Comparison of ENCODE assay signal across 11 cellular contexts in genomic region chr17:45043268-45043681, GRCh38. TPM values are rescaled to one million over a fixed set of nuclear protein-coding genes. Genes with fewer than 3 reads are reported as not detected.
A peak's percentile ranks its signal among the peaks of the same experiment; 100 is the strongest.
DNase-seq lines count a peak whose midpoint lies in the region; ATAC-seq, FAIRE-seq and TF ChIP-seq lines count a peak whose summit lies in the region.
"Had no signal": no experiment of that assay in that cellular context is flagged by ENCODE, and none has a peak within 500 bp of the region (broad histone marks: within the 10 kb centered on the region; RNA-seq: fewer than 3 reads in every experiment).

No MANE protein-coding gene starts in this region.

- no peaks in the 10 kb centered on the region for H4K20me1 ChIP-seq in GM12878 (ENCODE audit: control insufficient read depth, insufficient read depth)

- no peak overlapping the region for H2BK15ac ChIP-seq in neuronal stem cell (ENCODE audit: low read length)

- H3K14ac ChIP-seq in neuronal stem cell (ENCODE audit: low read length), result no peak overlapping the region

- H3K27me3 ChIP-seq in GM12878 (replicated peaks in 1 of 2; ENCODE audit: control insufficient read depth in 2 of 2, insufficient read depth in 2 of 2, low read length in 1 of 2) (no peaks in the 10 kb centered on the region), neuronal stem cell (ENCODE audit: control insufficient read depth in 3 of 3, insufficient read depth in 3 of 3, low read depth in 1 of 3, low read length in 3 of 3) (no peaks in the 10 kb centered on the region)

- POLR2A ChIA-PET in GM12878 (lab: Charles Lee), result interaction anchor here (0.6 to 2.3 kb wide), 4 partner anchors 8 to 18 kb away, joined by 3 to 12 read pairs (median 8); partner anchors contain the start of genes DCAKD and NMT1
- POLR2A ChIA-PET in T-cell (lab: Charles Lee), result no interaction called here

- no peak overlapping the region for H2BK12ac ChIP-seq in neuronal stem cell (ENCODE audit: low read length)

- WGBS in GM12878 (ENCODE audit: insufficient coverage, insufficient replicate concordance, low lambda C conversion rate, missing lambda C conversion rate), result 84% methylated on average over 10 of the region's 10 CpGs
- WGBS in neuronal stem cell (ENCODE audit: extremely low coverage in 2 of 2, insufficient read length in 2 of 2, insufficient replicate concordance in 1 of 2), 2 donors, result no CpG with 5 or more reads among the region's 10 CpGs

- no peaks in the 10 kb centered on the region for H3K27me3 Mint-ChIP-seq in stimulated activated naive CD8-positive, alpha-beta T cell treated with anti-CD3 and anti-CD28 coated beads, Interleukin-15, Interleukin-2, amounts not matched to agents 100 ng/mL and 50 ng/mL, for 24 hours
- no peaks in the 10 kb centered on the region for H3K27me3 Mint-ChIP-seq in T-cell
- H3K27me3 Mint-ChIP-seq: activated B cell treated with CpG ODN at 0.5 μM for 24 hours had no signal

- RAD21 ChIA-PET in GM12878 (lab: Charles Lee; ENCODE audit: unreplicated experiment), result interaction anchor here (0.9 to 1.9 kb wide), 7 partner anchors 8 to 106 kb away, joined by 3 to 6 read pairs (median 5); partner anchors contain the start of gene DCAKD

- TF ChIP-seq RAD21 in GM12878 (IDR thresholded peaks at IDR 0.05; ENCODE audit: insufficient read depth, low read depth, low read length), result no peak

- H2AFZ ChIP-seq in GM12878 (ENCODE audit: control insufficient read depth, low read depth, low read length), result no peak overlapping the region
- no peak overlapping the region for H2AFZ ChIP-seq in neuronal stem cell (ENCODE audit: low read length)

- H3K9me3 ChIP-seq in GM12878 (replicated peaks; ENCODE audit: control insufficient read depth, insufficient read depth, low read length), result no peaks in the 10 kb centered on the region
- H3K9me3 ChIP-seq in neuronal stem cell (replicated peaks in 1 of 2; ENCODE audit: control insufficient read depth in 2 of 2, insufficient read depth in 1 of 2, low read depth in 1 of 2, low read length in 2 of 2), result no peaks in the 10 kb centered on the region

- SMC1A ChIA-PET in GM12878 (lab: Charles Lee; ENCODE audit: uncharacterized antibody, unreplicated experiment), result interaction anchor here (0.9 to 2.1 kb wide), 7 partner anchors 10 to 92 kb away, joined by 3 to 7 read pairs (median 3); partner anchors contain the start of gene ACBD4

- H3K9ac ChIP-seq in GM12878 (ENCODE audit: control insufficient read depth, insufficient read depth, low read length) (no peak overlapping the region), neuronal stem cell (ENCODE audit: low read depth, low read length, poor library complexity) (no peak overlapping the region)

- no peak overlapping the region for H3K4me2 ChIP-seq in GM12878 (ENCODE audit: control insufficient read depth, insufficient read depth)
- H3K4me2 ChIP-seq in neuronal stem cell (ENCODE audit: insufficient read depth, low read length, poor library complexity, severe bottlenecking), result no peak overlapping the region

- peaks cover 0 to 1% of the 10 kb centered on the region in 2 experiments; a peak in 1 of 4 replicates for H3K36me3 ChIP-seq in GM12878 (ENCODE audit: control insufficient read depth in 2 of 2, insufficient read depth in 2 of 2, low read length in 1 of 2)
- H3K36me3 ChIP-seq in neuronal stem cell (replicated peaks in 1 of 2; ENCODE audit: control insufficient read depth in 2 of 2, insufficient read depth in 2 of 2, low read length in 2 of 2), result peaks cover 0 to 51% of the 10 kb centered on the region in 2 donors

- in situ Hi-C loops in GM12878 (cut with MboI), result no loop called here

- intact Hi-C loops in GM12878 (cut with micrococcal nuclease; ENCODE audit: unreplicated experiment), result no loop called here
- intact Hi-C loops in left ventricle myocardium superior (cut with micrococcal nuclease), result no loop called here

- no peak overlapping the region for H3K4me3 Mint-ChIP-seq in stimulated activated naive CD8-positive, alpha-beta T cell treated with anti-CD3 and anti-CD28 coated beads, Interleukin-15, Interleukin-2, amounts not matched to agents 100 ng/mL and 50 ng/mL, for 24 hours
- H3K4me3 Mint-ChIP-seq in T-cell, result no peak overlapping the region
- H3K4me3 Mint-ChIP-seq: activated B cell treated with CpG ODN at 0.5 μM for 24 hours had no signal

- H3K4me1 ChIP-seq in GM12878 (ENCODE audit: control insufficient read depth, insufficient read depth, low read length) (peaks cover 13% of the 10 kb centered on the region), neuronal stem cell (ENCODE audit: control insufficient read depth in 2 of 2, insufficient read depth in 1 of 2, low read depth in 1 of 2, low read length in 2 of 2) (peaks cover 10% of the 10 kb centered on the region in 2 donors)

- peaks cover 40% of the 10 kb centered on the region for H3K79me2 ChIP-seq in GM12878 (ENCODE audit: control insufficient read depth, insufficient read depth, low read length)

- no peak overlapping the region for H2BK5ac ChIP-seq in neuronal stem cell (ENCODE audit: low read length)

- H3K36me3 Mint-ChIP-seq in stimulated activated naive CD8-positive, alpha-beta T cell treated with anti-CD3 and anti-CD28 coated beads, Interleukin-15, Interleukin-2, amounts not matched to agents 100 ng/mL and 50 ng/mL, for 24 hours (ENCODE audit: low read depth), result peaks cover 12% of the 10 kb centered on the region
- H3K36me3 Mint-ChIP-seq in T-cell, result peaks cover 4% of the 10 kb centered on the region

- H3K79me1 ChIP-seq in neuronal stem cell (ENCODE audit: low read depth, low read length), result peaks cover 4% of the 10 kb centered on the region

- H4K91ac ChIP-seq in neuronal stem cell (ENCODE audit: low read depth, low read length, poor library complexity), result no peak overlapping the region

- H2AK5ac ChIP-seq in neuronal stem cell (ENCODE audit: low read depth, low read length), result no peak overlapping the region

- no peak overlapping the region for H3K23ac ChIP-seq in neuronal stem cell (ENCODE audit: low read depth, low read length, poor library complexity)

- ATAC-seq in GM12878 (no peak), left ventricle myocardium superior (peak; percentile 84), T-cell (replicated peaks in 1 of 4) (no peak)

- peaks cover 51% of the 10 kb centered on the region for H3K4me1 Mint-ChIP-seq in stimulated activated naive CD8-positive, alpha-beta T cell treated with anti-CD3 and anti-CD28 coated beads, Interleukin-15, Interleukin-2, amounts not matched to agents 100 ng/mL and 50 ng/mL, for 24 hours (ENCODE audit: low read depth)
- peaks cover 22 to 36% (median 36%) of the 10 kb centered on the region in 3 donors for H3K4me1 Mint-ChIP-seq in T-cell

- H3K27ac ChIP-seq in GM12878 (ENCODE audit: control insufficient read depth, insufficient read depth) (no peak overlapping the region), neuronal stem cell (replicated peaks; ENCODE audit: low read length) (no peak overlapping the region)
- H3K27ac ChIP-seq: 22Rv1 had no signal

- H3K4me3 ChIP-seq in GM12878, result no peak overlapping the region
- no peak overlapping the region for H3K4me3 ChIP-seq in neuronal stem cell (ENCODE audit: low read length in 2 of 2)

- DNase-seq in DMS 273 (lab: John Stamatoyannopoulos, UW; ENCODE audit: unreplicated experiment), result peak; percentile 39
- no peak for DNase-seq in DMS 273 treated with DMSO at 0.1 percent for 48 hours (lab: John Stamatoyannopoulos, UW)
- no peak for DNase-seq in GM12878 (ENCODE audit: low read depth, low spot score)
- DNase-seq in left ventricle myocardium superior, result peak; percentile 73
- DNase-seq in HTR-8/SVneo (ENCODE audit: insufficient read length, low spot score), result no peak
- DNase-seq in T-cell, result no peak
- DNase-seq in neuronal stem cell (ENCODE audit: low spot score), result no peak
- DNase-seq: activated B cell treated with CpG ODN at 0.5 μM for 24 hours, mesenchymal stem cell had no signal

- no peaks in the 10 kb centered on the region for H3K9me3 Mint-ChIP-seq in stimulated activated naive CD8-positive, alpha-beta T cell treated with anti-CD3 and anti-CD28 coated beads, Interleukin-15, Interleukin-2, amounts not matched to agents 100 ng/mL and 50 ng/mL, for 24 hours
- no peaks in the 10 kb centered on the region for H3K9me3 Mint-ChIP-seq in T-cell
- H3K9me3 Mint-ChIP-seq: activated B cell treated with CpG ODN at 0.5 μM for 24 hours had no signal

- H3K4ac ChIP-seq in neuronal stem cell (ENCODE audit: low read length), result no peak overlapping the region

- TF ChIP-seq POLR2A in GM12878 (IDR thresholded peaks at IDR 0.05; ENCODE audit: low read depth, low read length), result no peak

- CTCF ChIA-PET in GM12878 (lab: Yijun Ruan, JAX), result interaction anchor here (0.7 to 1.6 kb wide), 4 partner anchors 18 to 123 kb away, joined by 3 to 4 read pairs (median 3); partner anchors contain the start of gene NMT1
- CTCF ChIA-PET in T-cell (lab: Charles Lee), result interaction anchor here in 1 of 2 donors (0.7 kb wide), 1 partner anchor 51 kb away, joined by 4 read pairs; no protein-coding TSS in a partner anchor

- no peak for TF ChIP-seq CTCF in GM12878 (IDR thresholded peaks at IDR 0.05 in 2 of 3, conservative IDR thresholded peaks at IDR 0.05 in 1 of 3; ENCODE audit: control insufficient read depth in 2 of 3, extremely low read depth in 1 of 3, insufficient read depth in 1 of 3, low read depth in 3 of 3, low read length in 3 of 3)

- H4K8ac ChIP-seq in neuronal stem cell (ENCODE audit: low read depth, low read length), result no peak overlapping the region

- TF ChIP-seq EP300 in GM12878 (IDR thresholded peaks at IDR 0.05; ENCODE audit: borderline replicate concordance in 1 of 2, control insufficient read depth in 1 of 2, low read depth in 2 of 2, low read length in 2 of 2), result no peak

- no peak overlapping the region for H3K18ac ChIP-seq in neuronal stem cell (ENCODE audit: low read length)

- TSS peak; percentile 17 for BruUV-seq in GM12878 (replicated peaks; lab: Mats Ljungman, UMichigan)

- H2BK120ac ChIP-seq in neuronal stem cell (ENCODE audit: low read depth, low read length), result no peak overlapping the region

- no peak for FAIRE-seq in GM12878 (lab: Jason Lieb, UNC)
- no peak for FAIRE-seq in HTR-8/SVneo (lab: Jason Lieb, UNC)

- peak overlapping the region; percentile 12 for H3K27ac Mint-ChIP-seq in stimulated activated naive CD8-positive, alpha-beta T cell treated with anti-CD3 and anti-CD28 coated beads, Interleukin-15, Interleukin-2, amounts not matched to agents 100 ng/mL and 50 ng/mL, for 24 hours
- no peak overlapping the region for H3K27ac Mint-ChIP-seq in T-cell
- H3K27ac Mint-ChIP-seq: activated B cell treated with CpG ODN at 0.5 μM for 24 hours had no signal

RNA-seq across cellular contexts. Expression of gene DCAKD, which starts 8.2 kb away (rescaled TPM):
- total RNA-seq in GM12878 (2013; cell fraction: nucleolus; rRNA removed), result 35.2 and 43.0 TPM in 2 replicates
- 49.4 and 62.7 TPM in 2 replicates for total RNA-seq in GM12878 (2014; rRNA removed)
- 23.0 and 27.9 TPM in 2 replicates for total RNA-seq in GM12878 (2014; rRNA removed; fragmentation: Illumina TruSeq; extraction: Trizol)
- total RNA-seq in GM12878 (2021), result 44.4 and 45.8 TPM in 2 replicates
- 11.7 TPM for polyA plus RNA-seq in GM12878 (2011; ENCODE audit: low read depth)
- polyA plus RNA-seq in GM12878 (2011; rRNA removed), result 14.1 and 32.8 TPM in 2 replicates
- 55.7 and 60.8 TPM in 2 replicates for polyA plus RNA-seq in GM12878 (2011; cell fraction: cytosol; rRNA removed)
- polyA plus RNA-seq in GM12878 (2011; cell fraction: nucleus; rRNA removed), result 57.5 and 71.0 TPM in 2 replicates
- polyA plus RNA-seq in GM12878 (2012), result 26.3 and 28.2 TPM in 2 replicates
- 18.9 and 21.5 TPM in 2 replicates for polyA plus RNA-seq in GM12878 (2014; fragmentation: Illumina TruSeq; extraction: Trizol)
- polyA plus RNA-seq in GM12878 (2014; fragmentation: Nextera tagmentation; extraction: Ambion mirVana), result 10 to 100 TPM; 11.6 to 11.7 TPM
- 45.7 and 46.5 TPM in 2 replicates for polyA plus RNA-seq in GM12878 (2014; rRNA removed)
- polyA plus RNA-seq in GM12878 (2016; fragmentation: Nextera tagmentation; extraction: Ambion mirVana), result 10 to 100 TPM; 43.8 to 46.1 TPM
- polyA minus RNA-seq in GM12878 (2011; rRNA and poly(A)+ RNA removed), result 29.1 and 56.8 TPM in 2 replicates
- polyA minus RNA-seq in GM12878 (2011; cell fraction: cytosol; rRNA and poly(A)+ RNA removed), result 22.7 and 27.9 TPM in 2 replicates
- 21.2 and 26.2 TPM in 2 replicates for polyA minus RNA-seq in GM12878 (2011; cell fraction: nucleus; rRNA and poly(A)+ RNA removed)
- total RNA-seq in left ventricle myocardium superior, result 25.6 TPM
- 10 to 100 TPM; 18.7 to 40.7 (median 29.7) TPM for total RNA-seq in T-cell
- 46.9 TPM for polyA plus RNA-seq in neuronal stem cell (2013, experiment 1 of 2)
- polyA plus RNA-seq in neuronal stem cell (2013, experiment 2 of 2), result 45.0 TPM

RNA-seq across cellular contexts. Expression of gene NMT1, which starts 17.8 kb away (rescaled TPM):
- total RNA-seq in GM12878 (2013; cell fraction: nucleolus; rRNA removed), result 95.0 and 103 TPM in 2 replicates
- 118 and 121 TPM in 2 replicates for total RNA-seq in GM12878 (2014; rRNA removed)
- total RNA-seq in GM12878 (2014; rRNA removed; fragmentation: Illumina TruSeq; extraction: Trizol), result 391 and 395 TPM in 2 replicates
- 204 and 223 TPM in 2 replicates for total RNA-seq in GM12878 (2021)
- 42.9 TPM for polyA plus RNA-seq in GM12878 (2011; ENCODE audit: low read depth)
- 116 and 138 TPM in 2 replicates for polyA plus RNA-seq in GM12878 (2011; rRNA removed)
- polyA plus RNA-seq in GM12878 (2011; cell fraction: cytosol; rRNA removed), result 65.2 and 75.7 TPM in 2 replicates
- 129 and 147 TPM in 2 replicates for polyA plus RNA-seq in GM12878 (2011; cell fraction: nucleus; rRNA removed)
- 87.9 and 96.7 TPM in 2 replicates for polyA plus RNA-seq in GM12878 (2012)
- polyA plus RNA-seq in GM12878 (2014; fragmentation: Illumina TruSeq; extraction: Trizol), result 80.7 and 216 TPM in 2 replicates
- 100 to 1,000 TPM; 282 to 342 TPM for polyA plus RNA-seq in GM12878 (2014; fragmentation: Nextera tagmentation; extraction: Ambion mirVana)
- polyA plus RNA-seq in GM12878 (2014; rRNA removed), result 96.7 and 112 TPM in 2 replicates
- 100 to 1,000 TPM; 221 to 226 TPM for polyA plus RNA-seq in GM12878 (2016; fragmentation: Nextera tagmentation; extraction: Ambion mirVana)
- polyA minus RNA-seq in GM12878 (2011; rRNA and poly(A)+ RNA removed), result 62.4 and 90.4 TPM in 2 replicates
- 128 and 150 TPM in 2 replicates for polyA minus RNA-seq in GM12878 (2011; cell fraction: cytosol; rRNA and poly(A)+ RNA removed)
- 33.1 and 219 TPM in 2 replicates for polyA minus RNA-seq in GM12878 (2011; cell fraction: nucleus; rRNA and poly(A)+ RNA removed)
- 114 TPM for total RNA-seq in left ventricle myocardium superior
- total RNA-seq in T-cell, result 100 to 1,000 TPM in 3 of 5 donors, 10 to 100 TPM in 2; 79.5 to 139 (median 125) TPM
- polyA plus RNA-seq in neuronal stem cell (2013, experiment 1 of 2), result 99.1 TPM
- 95.0 TPM for polyA plus RNA-seq in neuronal stem cell (2013, experiment 2 of 2)

Comparison
In these comparisons a context has a peak if more than half of its experiments do, and no peak if none do; other contexts are left out.
1. DNase-seq: peak in DMS 273 (single experiment) and left ventricle myocardium superior (single experiment); none in DMS 273 treated with DMSO at 0.1 percent for 48 hours (single experiment), GM12878 (single experiment), HTR-8/SVneo (single experiment), T-cell (0 of 34) and neuronal stem cell (single experiment).